13 cellular contexts compared by ENCODE assay signal in the genomic region with DNA sequence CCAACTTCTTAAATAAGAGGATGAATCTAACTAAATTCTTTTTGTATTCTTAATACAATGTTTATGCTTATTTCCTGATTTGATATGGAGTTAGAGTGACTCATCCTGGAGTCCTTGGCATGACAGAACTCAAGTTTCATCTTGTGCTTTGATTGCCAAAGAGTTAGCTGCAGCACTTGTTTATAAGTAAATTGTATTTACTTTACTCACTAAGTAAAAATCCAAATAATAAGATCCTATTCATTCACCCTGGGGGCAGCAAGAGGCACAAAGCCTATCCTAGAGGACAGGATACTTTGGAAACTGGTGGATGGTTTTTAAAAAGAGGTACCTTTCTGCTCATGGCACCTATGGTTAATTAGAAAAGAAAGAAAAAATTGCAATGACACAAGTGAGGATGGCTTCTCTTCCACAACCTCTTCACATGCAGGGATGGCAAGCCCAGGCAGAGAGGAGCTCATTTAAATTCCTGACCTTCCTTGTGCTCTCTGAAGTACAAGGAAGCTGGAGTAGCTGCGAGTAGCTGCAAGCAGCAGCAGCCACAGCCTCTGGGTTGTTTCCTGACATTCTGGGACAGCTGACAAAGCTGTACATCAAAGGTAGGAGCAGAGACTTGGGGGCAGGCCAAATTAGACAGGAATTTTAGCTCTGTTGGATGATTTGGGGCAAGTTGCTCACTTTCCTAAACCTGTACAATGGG. TPM values are rescaled to one million over a fixed set of nuclear protein-coding genes. Genes with fewer than 3 reads are reported as not detected.
DNase-seq lines count a peak whose midpoint lies in the region; ATAC-seq, FAIRE-seq and TF ChIP-seq lines count a peak whose summit lies in the region.
"Had no signal": no experiment of that assay in that cellular context is flagged by ENCODE, and none has a peak within 500 bp of the region (broad histone marks: within the 10 kb centered on the region; RNA-seq: fewer than 3 reads in every experiment).

No MANE protein-coding gene starts in this region.

- H3K9me3 ChIP-seq in adrenal gland (replicated peaks in 1 of 3) = no peaks in the 10 kb centered on the region
- H3K9me3 ChIP-seq in hepatocyte (ENCODE audit: low read depth) = no peaks in the 10 kb centered on the region
- H3K9me3 ChIP-seq: colonic mucosa had no signal

- DNase-seq in HCEC 1CT (peak; percentile 95), adrenal gland (peak in 5 of 7 donors; percentile 27 to 57 (median 35)), hepatocyte (ENCODE audit: low spot score) (no peak), RCC 7860 (ENCODE audit: low spot score) (no peak), globus pallidus (ENCODE audit: low spot score) (no peak)
- DNase-seq: activated CD8-positive, alpha-beta memory T cell treated with anti-CD3 and anti-CD28 coated beads, Interleukin-2, amount 10 ng/mL, durations not matched to agents 7 days and 5 days; colonic mucosa; left cardiac atrium; NCI-H1092 treated with DMSO at 0.1 percent for 48 hours; substantia nigra had no signal

- peaks cover 12% of the 10 kb centered on the region for H3K4me1 ChIP-seq in ACC112 (ENCODE audit: control insufficient read depth, insufficient read depth, low read length, unreplicated experiment)
- peaks cover 8 to 14% of the 10 kb centered on the region in 2 donors for H3K4me1 ChIP-seq in adrenal gland (replicated peaks in 1 of 2)
- H3K4me1 ChIP-seq in hepatocyte (ENCODE audit: insufficient read depth) = peaks cover 5% of the 10 kb centered on the region
- H3K4me1 ChIP-seq: colonic mucosa had no signal

- H3K27ac ChIP-seq in ACC112 (ENCODE audit: low read depth, low read length) (peak overlapping the region; percentile 25; the same call in 1 of the 2 replicates), adrenal gland (peak overlapping the region in 4 of 5 donors; percentile 24 to 72 (median 66)), hepatocyte (peak overlapping the region; percentile 11)
- H3K27ac ChIP-seq: colonic mucosa had no signal

- H3K4me3 ChIP-seq in ACC112 (ENCODE audit: low read depth, low read length) (peak overlapping the region; percentile 11; the same call in 1 of the 2 replicates), adrenal gland (no peak overlapping the region), hepatocyte (no peak overlapping the region)
- H3K4me3 ChIP-seq: colonic mucosa had no signal

- TF ChIP-seq POLR2A in adrenal gland (IDR thresholded peaks at IDR 0.05) = no peak

- ATAC-seq in HG03097 (IDR thresholded peaks at IDR 0.05; ENCODE audit: low FRiP score, unreplicated experiment) (no peak), HG03039 (IDR thresholded peaks at IDR 0.05; ENCODE audit: unreplicated experiment) (no peak)
- ATAC-seq: activated CD8-positive, alpha-beta memory T cell treated with anti-CD3 and anti-CD28 coated beads, Interleukin-2, amount 10 ng/mL, durations not matched to agents 7 days and 5 days had no signal

- TF ChIP-seq CTCF in adrenal gland (IDR thresholded peaks at IDR 0.05) (no peak), hepatocyte (IDR thresholded peaks at IDR 0.05; ENCODE audit: poor library complexity) (no peak)

- H3K27me3 ChIP-seq in ACC112 (ENCODE audit: insufficient read depth, low read length) (no peaks in the 10 kb centered on the region), adrenal gland (no peaks in the 10 kb centered on the region), hepatocyte (no peaks in the 10 kb centered on the region)
- H3K27me3 ChIP-seq: colonic mucosa had no signal

- H3K36me3 ChIP-seq in ACC112 (ENCODE audit: insufficient read depth, low read length) = no peaks in the 10 kb centered on the region
- no peaks in the 10 kb centered on the region for H3K36me3 ChIP-seq in adrenal gland (replicated peaks in 1 of 2)
- H3K36me3 ChIP-seq in hepatocyte (replicated peaks; ENCODE audit: insufficient read depth, low read depth) = no peaks in the 10 kb centered on the region
- H3K36me3 ChIP-seq: colonic mucosa had no signal

- H4K20me1 ChIP-seq in hepatocyte (ENCODE audit: insufficient read depth, poor library complexity, severe bottlenecking) = no peaks in the 10 kb centered on the region

- H3K9me2 ChIP-seq in hepatocyte (replicated peaks; ENCODE audit: insufficient read depth) = no peaks in the 10 kb centered on the region

- WGBS in adrenal gland, 4 donors = 0 to 17% (median 1%) methylated on average over 1 of the region's 1 CpG
- WGBS in hepatocyte (ENCODE audit: low lambda C conversion rate, missing lambda C conversion rate) = 28% methylated on average over 1 of the region's 1 CpG

- intact Hi-C loops in adrenal gland (cut with DNase I) = no loop called here

- H3K79me2 ChIP-seq in ACC112 (ENCODE audit: control insufficient read depth, insufficient read depth, low read length, unreplicated experiment) (no peaks in the 10 kb centered on the region), hepatocyte (no peaks in the 10 kb centered on the region)

- H2AFZ ChIP-seq in ACC112 (ENCODE audit: low read length, unreplicated experiment) (peak overlapping the region; percentile 17), hepatocyte (no peak overlapping the region)

- peak overlapping the region; percentile 12 for H3K4me2 ChIP-seq in hepatocyte

- no peak for FAIRE-seq in RCC 7860 (lab: Jason Lieb, UNC)

RNA-seq across cellular contexts. Expression of gene CROT, which starts 28.5 kb away (rescaled TPM):
- 10 to 100 TPM; 11.9 to 24.1 (median 15.7) TPM for total RNA-seq in adrenal gland
- polyA plus RNA-seq in adrenal gland = 10 to 100 TPM in 1 of 3 donors, 1 to 10 TPM in 2; 7.7 to 19.5 (median 7.7) TPM
- 50.7 and 57.4 TPM in 2 replicates for total RNA-seq in hepatocyte
- 25.7 and 29.2 TPM in 2 replicates for polyA plus RNA-seq in hepatocyte

Comparison
In these comparisons a context has a peak if more than half of its experiments do, and no peak if none do; other contexts are left out.
1. H3K27ac ChIP-seq: peak in every context shown above with its lines; median percentile 66 in adrenal gland; 25 in ACC112; 11 in hepatocyte.
2. DNase-seq: peak in HCEC 1CT (single experiment) and adrenal gland (5 of 7); none in hepatocyte (single experiment), RCC 7860 (single experiment) and globus pallidus (single experiment).